Comparison of ENCODE assay signal across 7 cellular contexts in genomic region chrX:103254171-103254824, GRCh38. TPM values are rescaled to one million over a fixed set of nuclear protein-coding genes. Genes with fewer than 3 reads are reported as not detected.
A peak's percentile ranks its signal among the peaks of the same experiment; 100 is the strongest.
DNase-seq lines count a peak whose midpoint lies in the region; ATAC-seq and TF ChIP-seq lines count a peak whose summit lies in the region.

No MANE protein-coding gene starts in this region.

- H3K36me3 Mint-ChIP-seq in activated T-cell treated with anti-CD3 and anti-CD28 coated beads, Interleukin-2, amount 50 U/mL, for 72 hours (ENCODE audit: insufficient read depth in 2 of 2) = peaks cover 5 to 7% of the 10 kb centered on the region in 2 donors
- H3K36me3 Mint-ChIP-seq in natural killer cell treated with Interleukin-12 subunit alpha and Interleukin-12 subunit beta and Interleukin-15 and Interleukin-18, amount 100 ng/mL, for 72 hours = no peaks in the 10 kb centered on the region

- H3K4me3 Mint-ChIP-seq in activated T-cell treated with anti-CD3 and anti-CD28 coated beads, Interleukin-2, amount 50 U/mL, for 72 hours = peak overlapping the region; percentile 97 to 98
- H3K4me3 Mint-ChIP-seq in natural killer cell treated with Interleukin-12 subunit alpha and Interleukin-12 subunit beta and Interleukin-15 and Interleukin-18, amount 100 ng/mL, for 72 hours = peak overlapping the region; percentile 98

- ATAC-seq in HG02610 (IDR thresholded peaks at IDR 0.05; ENCODE audit: unreplicated experiment) = peak; percentile 69
- peak; percentile 66 to 78 for ATAC-seq in activated T-cell treated with anti-CD3 and anti-CD28 coated beads, Interleukin-2, amount 50 U/mL, for 72 hours (replicated peaks in 1 of 2)
- ATAC-seq in natural killer cell treated with Interleukin-12 subunit alpha and Interleukin-12 subunit beta and Interleukin-15 and Interleukin-18, amount 100 ng/mL, for 72 hours = peak; percentile 72 to 73

- no peaks in the 10 kb centered on the region for H3K9me3 Mint-ChIP-seq in activated T-cell treated with anti-CD3 and anti-CD28 coated beads, Interleukin-2, amount 50 U/mL, for 72 hours
- no peaks in the 10 kb centered on the region for H3K9me3 Mint-ChIP-seq in natural killer cell treated with Interleukin-12 subunit alpha and Interleukin-12 subunit beta and Interleukin-15 and Interleukin-18, amount 100 ng/mL, for 72 hours

- in situ Hi-C loops in transverse colon (cut with MboI; ENCODE audit: low pct_ligation_motif_present in 1 of 4, low pct_unique_long_range_greater_than_20kb in 1 of 4, low sequenced_read_pairs in 3 of 4) = no loop called here

- 23% methylated on average over 22 of the region's 22 CpGs; no CpG with 5 or more reads in 1 of the 2 donors for WGBS in transverse colon (ENCODE audit: low coverage in 1 of 2), 2 donors

- H3K27ac ChIP-seq in transverse colon = peak overlapping the region; percentile 80 to 92 (median 90)

- peaks cover 47% of the 10 kb centered on the region for H3K27me3 Mint-ChIP-seq in activated T-cell treated with anti-CD3 and anti-CD28 coated beads, Interleukin-2, amount 50 U/mL, for 72 hours (ENCODE audit: low read depth)
- H3K27me3 Mint-ChIP-seq in natural killer cell treated with Interleukin-12 subunit alpha and Interleukin-12 subunit beta and Interleukin-15 and Interleukin-18, amount 100 ng/mL, for 72 hours = peaks cover 0 to 9% of the 10 kb centered on the region in 2 donors

- TF ChIP-seq CTCF in GM12865 (IDR thresholded peaks at IDR 0.05; ENCODE audit: insufficient read depth, low read depth, low read length, missing control alignments) (no peak), transverse colon (IDR thresholded peaks at IDR 0.05) (no peak)

- intact Hi-C loops in transverse colon (cut with DNase I; ENCODE audit: low total_unique reads) = no loop called here

- TF ChIP-seq POLR2A in transverse colon (IDR thresholded peaks at IDR 0.05) = no peak

- TF ChIP-seq EP300 in transverse colon (IDR thresholded peaks at IDR 0.05; ENCODE audit: low read depth) = no peak

- H3K4me3 ChIP-seq in GM12865 (ENCODE audit: low read depth, low read length) (peak overlapping the region; percentile 89), transverse colon (peak overlapping the region; percentile 30 to 72 (median 54))

- DNase-seq in GM12865 (ENCODE audit: low read depth) = peak; percentile 64
- DNase-seq in NCI-H2081 treated with DMSO at 0.1 percent for 48 hours (lab: John Stamatoyannopoulos, UW) = peak; percentile 22
- DNase-seq in activated T-cell treated with anti-CD3 and anti-CD28 coated beads, Interleukin-2, amount 50 U/mL, for 72 hours = peak; percentile 54 to 61
- DNase-seq in fibroblast of the conjunctiva (ENCODE audit: low read depth) = peak; percentile 9
- DNase-seq in natural killer cell treated with Interleukin-12 subunit alpha and Interleukin-12 subunit beta and Interleukin-15 and Interleukin-18, amount 100 ng/mL, for 72 hours (ENCODE audit: low spot score) = no peak
- DNase-seq in transverse colon = peak; percentile 40

- no peaks in the 10 kb centered on the region for H3K36me3 ChIP-seq in transverse colon

- peaks cover 18% of the 10 kb centered on the region for H3K4me1 Mint-ChIP-seq in activated T-cell treated with anti-CD3 and anti-CD28 coated beads, Interleukin-2, amount 50 U/mL, for 72 hours (ENCODE audit: low read depth)
- H3K4me1 Mint-ChIP-seq in natural killer cell treated with Interleukin-12 subunit alpha and Interleukin-12 subunit beta and Interleukin-15 and Interleukin-18, amount 100 ng/mL, for 72 hours (ENCODE audit: low read depth in 2 of 2) = peaks cover 16 to 18% of the 10 kb centered on the region in 2 donors

- peak overlapping the region; percentile 94 for H3K27ac Mint-ChIP-seq in activated T-cell treated with anti-CD3 and anti-CD28 coated beads, Interleukin-2, amount 50 U/mL, for 72 hours
- peak overlapping the region; percentile 94 to 95 for H3K27ac Mint-ChIP-seq in natural killer cell treated with Interleukin-12 subunit alpha and Interleukin-12 subunit beta and Interleukin-15 and Interleukin-18, amount 100 ng/mL, for 72 hours

- peaks cover 0 to 9% (median 0%) of the 10 kb centered on the region in 4 donors for H3K4me1 ChIP-seq in transverse colon

- no peaks in the 10 kb centered on the region for H3K9me3 ChIP-seq in transverse colon

- H3K27me3 ChIP-seq in transverse colon = no peaks in the 10 kb centered on the region

RNA-seq across cellular contexts. Expression of gene TCEAL8, which starts 0.7 kb away (rescaled TPM):
- 10 to 100 TPM; 30.9 to 31.9 TPM for total RNA-seq in activated T-cell treated with anti-CD3 and anti-CD28 coated beads, Interleukin-2, amount 50 U/mL, for 72 hours
- 10 to 100 TPM; 14.4 to 24.7 TPM for total RNA-seq in natural killer cell treated with Interleukin-12 subunit alpha and Interleukin-12 subunit beta and Interleukin-15 and Interleukin-18, amount 100 ng/mL, for 72 hours
- total RNA-seq in transverse colon = 10 to 100 TPM in 2 of 4 donors, 1 to 10 TPM in 2; 8.0 to 41.4 (median 20.8) TPM

RNA-seq across cellular contexts. Expression of gene TCEAL5, which starts 22.3 kb away (rescaled TPM):
- not detected for total RNA-seq in activated T-cell treated with anti-CD3 and anti-CD28 coated beads, Interleukin-2, amount 50 U/mL, for 72 hours
- total RNA-seq in natural killer cell treated with Interleukin-12 subunit alpha and Interleukin-12 subunit beta and Interleukin-15 and Interleukin-18, amount 100 ng/mL, for 72 hours = not detected
- under 1 TPM in 1 of 4 donors, not detected in 3; 0.64 TPM for total RNA-seq in transverse colon

RNA-seq across cellular contexts. Expression of gene BEX4, which starts 39.4 kb away (rescaled TPM):
- total RNA-seq in activated T-cell treated with anti-CD3 and anti-CD28 coated beads, Interleukin-2, amount 50 U/mL, for 72 hours = 10 to 100 TPM; 22.6 to 25.0 TPM
- total RNA-seq in natural killer cell treated with Interleukin-12 subunit alpha and Interleukin-12 subunit beta and Interleukin-15 and Interleukin-18, amount 100 ng/mL, for 72 hours = 10 to 100 TPM in 1 of 2 donors, 1 to 10 TPM in 1; 2.9 to 13.4 TPM
- 10 to 100 TPM in 3 of 4 donors, 1 to 10 TPM in 1; 4.4 to 27.5 (median 16.2) TPM for total RNA-seq in transverse colon

RNA-seq across cellular contexts. Expression of gene BEX2, which starts 56.5 kb away (rescaled TPM):
- total RNA-seq in activated T-cell treated with anti-CD3 and anti-CD28 coated beads, Interleukin-2, amount 50 U/mL, for 72 hours = 10 to 100 TPM; 36.7 to 45.6 TPM
- 1 to 10 TPM; 2.3 to 2.6 TPM for total RNA-seq in natural killer cell treated with Interleukin-12 subunit alpha and Interleukin-12 subunit beta and Interleukin-15 and Interleukin-18, amount 100 ng/mL, for 72 hours
- total RNA-seq in transverse colon = 1 to 10 TPM in 3 of 4 donors, not detected in 1; 7.5 to 9.1 (median 8.7) TPM
